In the genomic region with DNA sequence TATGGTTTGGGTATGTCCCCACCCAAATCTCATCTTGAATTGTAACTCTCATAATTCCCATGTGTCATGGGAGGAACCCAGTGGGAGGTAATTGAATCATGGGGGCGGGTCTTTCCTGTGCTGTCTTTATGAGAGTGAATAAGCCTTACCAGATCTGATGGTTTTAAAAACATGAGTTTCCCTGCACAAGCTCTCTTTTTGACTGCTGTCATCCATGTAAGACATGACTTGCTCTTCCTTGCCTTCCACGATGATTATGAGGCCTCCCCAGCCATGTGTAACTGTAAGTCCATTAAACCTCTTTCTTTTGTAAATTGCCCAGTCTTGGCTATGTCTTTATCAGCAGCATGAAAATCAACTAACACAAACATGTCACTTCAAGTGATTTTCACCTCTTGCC, we compare ENCODE assay signal across 12 cellular contexts. TPM values are rescaled to one million over a fixed set of nuclear protein-coding genes. Genes with fewer than 3 reads are reported as not detected.
"Had no signal": no experiment of that assay in that cellular context is flagged by ENCODE, and none has a peak within 500 bp of the region (broad histone marks: within the 10 kb centered on the region; RNA-seq: fewer than 3 reads in every experiment).

No MANE protein-coding gene starts in this region.

RNA-seq across cellular contexts. Expression of gene CHRM1, which starts 16.4 kb away (rescaled TPM):
- total RNA-seq: OCI-LY7, PC-3, PC-9, Right ventricle myocardium inferior, Right ventricle myocardium superior, RPMI7951, SJCRH30, SJSA1, T-cell had no signal
- polyA plus RNA-seq: SK-N-SH had no signal

RNA-seq across cellular contexts. Expression of gene SLC22A6, which starts 47.2 kb away (rescaled TPM):
- total RNA-seq: OCI-LY7, PC-3, PC-9, Peyer's patch, Right ventricle myocardium inferior, Right ventricle myocardium superior, RPMI7951, SJCRH30, SJSA1, SK-MEL-5, T-cell had no signal
- polyA plus RNA-seq: SK-N-SH had no signal
